Comparison of ENCODE assay signal across 13 cellular contexts in genomic region chr2:190858817-190859216, GRCh38. TPM values are rescaled to one million over a fixed set of nuclear protein-coding genes. Genes with fewer than 3 reads are reported as not detected.
DNase-seq lines count a peak whose midpoint lies in the region; ATAC-seq, FAIRE-seq and TF ChIP-seq lines count a peak whose summit lies in the region.
"Had no signal": no experiment of that assay in that cellular context is flagged by ENCODE, and none has a peak within 500 bp of the region (broad histone marks: within the 10 kb centered on the region; RNA-seq: fewer than 3 reads in every experiment).

No MANE protein-coding gene starts in this region.

- H3K79me1 ChIP-seq in IMR-90 (ENCODE audit: low read depth in 1 of 2, low read length in 2 of 2) = peaks cover 5 to 15% of the 10 kb centered on the region in 2 experiments; a peak in 2 of 4 replicates

- H3K36me3 ChIP-seq in IMR-90 (ENCODE audit: control insufficient read depth, insufficient read depth, low read length) (no peaks in the 10 kb centered on the region), endodermal cell (ENCODE audit: control insufficient read depth, insufficient read depth, low read length) (no peaks in the 10 kb centered on the region), neural progenitor cell (no peaks in the 10 kb centered on the region)

- H3K27me3 ChIP-seq in IMR-90 (ENCODE audit: control insufficient read depth, insufficient read depth, low read length) = no peaks in the 10 kb centered on the region
- no peaks in the 10 kb centered on the region for H3K27me3 ChIP-seq in endodermal cell (ENCODE audit: control insufficient read depth, insufficient read depth, low read length, poor library complexity, severe bottlenecking)
- no peaks in the 10 kb centered on the region for H3K27me3 ChIP-seq in neural progenitor cell

- no peak for TF ChIP-seq EP300 in A549 (IDR thresholded peaks at IDR 0.05)

- H3K36me3 Mint-ChIP-seq in MCF 10A (ENCODE audit: insufficient read depth, unreplicated experiment) (no peaks in the 10 kb centered on the region), endodermal cell (ENCODE audit: low read depth) (no peaks in the 10 kb centered on the region), neural progenitor cell (no peaks in the 10 kb centered on the region)

- BruUV-seq in IMR-90 (replicated peaks; lab: Mats Ljungman, UMichigan) = no TSS peak
- no TSS peak for BruUV-seq in MCF 10A (replicated peaks; lab: Mats Ljungman, UMichigan)

- in situ Hi-C loops in IMR-90 (cut with MboI; ENCODE audit: low sequenced_read_pairs) = no loop called here

- no peak overlapping the region for H3K4me3 Mint-ChIP-seq in MCF 10A (ENCODE audit: unreplicated experiment)
- no peak overlapping the region for H3K4me3 Mint-ChIP-seq in endodermal cell
- H3K4me3 Mint-ChIP-seq in neural progenitor cell = no peak overlapping the region
- H3K4me3 Mint-ChIP-seq: activated B cell treated with CpG ODN at 0.5 μM for 24 hours; activated T-cell treated with anti-CD3 and anti-CD28 coated beads, Interleukin-2, amount 50 U/mL, for 4 hours had no signal

- no peak for FAIRE-seq in A549 (lab: Jason Lieb, UNC)

- no peaks in the 10 kb centered on the region for H3K27me3 Mint-ChIP-seq in MCF 10A (ENCODE audit: insufficient read depth, unreplicated experiment)
- H3K27me3 Mint-ChIP-seq in endodermal cell (ENCODE audit: insufficient read depth) = no peaks in the 10 kb centered on the region
- H3K27me3 Mint-ChIP-seq in neural progenitor cell (ENCODE audit: insufficient read depth, low read depth) = peaks cover 6% of the 10 kb centered on the region
- H3K27me3 Mint-ChIP-seq: activated B cell treated with CpG ODN at 0.5 μM for 24 hours had no signal

- H4K91ac ChIP-seq in IMR-90 (ENCODE audit: insufficient read depth, low read depth, low read length) = peak overlapping the region; percentile 40; the same call in 1 of the 2 replicates

- TF ChIP-seq CTCF in A549 (IDR thresholded peaks at IDR 0.05) (no peak), IMR-90 (conservative IDR thresholded peaks at IDR 0.05; ENCODE audit: low read depth, low read length) (no peak), MCF 10A (IDR thresholded peaks at IDR 0.05; ENCODE audit: unreplicated experiment) (no peak), endodermal cell (conservative IDR thresholded peaks at IDR 0.05) (no peak), neural progenitor cell (IDR thresholded peaks at IDR 0.05) (no peak)

- TF ChIP-seq POLR2A in A549 (IDR thresholded peaks at IDR 0.05; ENCODE audit: low read length) (no peak), IMR-90 (IDR thresholded peaks at IDR 0.05; ENCODE audit: low read depth, low read length) (no peak)

- WGBS in A549 (ENCODE audit: missing lambda C conversion rate) = 22% methylated on average over 6 of the region's 6 CpGs
- WGBS in IMR-90 (ENCODE audit: extremely low coverage in 2 of 2, insufficient read length in 1 of 2), 2 experiments = 15% methylated on average over 3 of the region's 6 CpGs; no CpG with 5 or more reads in 1 of the 2 experiments
- WGBS in endodermal cell (ENCODE audit: insufficient coverage in 1 of 2, insufficient read length in 1 of 2), 2 experiments = 84 to 97% methylated on average over 5 to 6 of the region's 6 CpGs

- CTCF ChIA-PET in A549 (lab: Yijun Ruan, JAX) (interaction anchor here (1.3 to 3.2 kb wide), 5 partner anchors 8 to 77 kb away, joined by 3 to 13 read pairs (median 3); no protein-coding TSS in a partner anchor), IMR-90 (lab: Yijun Ruan, JAX) (interaction anchor here (0.6 to 1.5 kb wide), 3 partner anchors 8 to 195 kb away, joined by 3 to 8 read pairs (median 4); no protein-coding TSS in a partner anchor), MCF 10A (lab: Yijun Ruan, JAX) (interaction anchor here (0.6 to 2.6 kb wide), 2 partner anchors 9 to 371 kb away, joined by 3 to 14 read pairs; no protein-coding TSS in a partner anchor)

- POLR2A ChIA-PET in A549 (lab: Yijun Ruan, JAX) = interaction anchor here (0.8 to 2.9 kb wide), 7 partner anchors 9 to 183 kb away, joined by 3 to 45 read pairs (median 5); partner anchors contain the start of gene GLS
- POLR2A ChIA-PET in IMR-90 (lab: Charles Lee; ENCODE audit: unreplicated experiment) = interaction anchor here (0.6 to 1.0 kb wide), 3 partner anchors 9 to 24 kb away, joined by 3 to 5 read pairs (median 4); no protein-coding TSS in a partner anchor
- POLR2A ChIA-PET in MCF 10A (lab: Yijun Ruan, JAX) = interaction anchor here (0.6 to 1.2 kb wide), 5 partner anchors 21 to 1447 kb away, joined by 3 to 5 read pairs (median 3); no protein-coding TSS in a partner anchor

- ATAC-seq in A549 (peak in 1 of 2 experiments; percentile 53; a peak in 3 of 6 replicates), IMR-90 (ENCODE audit: low read depth) (peak; percentile 75)
- ATAC-seq: activated T-cell treated with anti-CD3 and anti-CD28 coated beads, Interleukin-2, amount 50 U/mL, for 4 hours had no signal

- intact Hi-C loops in IMR-90 (cut with micrococcal nuclease) (no loop called here), MCF 10A (cut with micrococcal nuclease) (no loop called here)

- H3K4me1 ChIP-seq in A549 = peaks cover 76% of the 10 kb centered on the region
- peaks cover 18% of the 10 kb centered on the region for H3K4me1 ChIP-seq in IMR-90 (ENCODE audit: control insufficient read depth, insufficient read depth, low read length)
- H3K4me1 ChIP-seq in endodermal cell (ENCODE audit: control insufficient read depth, insufficient read depth, low read length) = no peaks in the 10 kb centered on the region
- peaks cover 8% of the 10 kb centered on the region for H3K4me1 ChIP-seq in neural progenitor cell

- H3K27ac Mint-ChIP-seq in MCF 10A (ENCODE audit: low read depth, unreplicated experiment) = peak overlapping the region; percentile 71
- H3K27ac Mint-ChIP-seq in endodermal cell = no peak overlapping the region
- H3K27ac Mint-ChIP-seq in neural progenitor cell = no peak overlapping the region
- H3K27ac Mint-ChIP-seq: activated B cell treated with CpG ODN at 0.5 μM for 24 hours had no signal

- H4K8ac ChIP-seq in IMR-90 (ENCODE audit: low read depth in 2 of 2, low read length in 2 of 2) = peak overlapping the region in 1 of 2 experiments; percentile 75; a peak in 3 of 4 replicates

- dilution Hi-C loops in IMR-90 (cut with HindIII; ENCODE audit: low sequenced_read_pairs, unreplicated experiment) = no loop called here

- peak overlapping the region; percentile 74; the same call in 1 of the 2 replicates for H3K14ac ChIP-seq in IMR-90 (replicated peaks; ENCODE audit: low read depth, low read length)

- H3K9ac ChIP-seq in IMR-90 (ENCODE audit: low read depth, low read length) = peak overlapping the region; percentile 36; the same call in 1 of the 2 replicates
- no peak overlapping the region for H3K9ac ChIP-seq in endodermal cell (ENCODE audit: extremely low read depth, low read length, poor library complexity, severe bottlenecking)
- no peak overlapping the region for H3K9ac ChIP-seq in neural progenitor cell

- H2BK15ac ChIP-seq in IMR-90 (ENCODE audit: low read depth, low read length) = peak overlapping the region; percentile 73; the same call in 1 of the 3 replicates

- H2AFZ ChIP-seq in IMR-90 (replicated peaks; ENCODE audit: low read length, poor library complexity) (no peak overlapping the region), neural progenitor cell (replicated peaks) (no peak overlapping the region)

- H2BK5ac ChIP-seq in IMR-90 (ENCODE audit: low read depth, low read length, poor library complexity, severe bottlenecking) = peak overlapping the region; percentile 98

- peak overlapping the region; percentile 89 for H3K18ac ChIP-seq in IMR-90 (ENCODE audit: low read depth, low read length)

- H3K4me2 ChIP-seq in A549 = peak overlapping the region; percentile 75
- H3K4me2 ChIP-seq in IMR-90 (ENCODE audit: low read depth, low read length) = peak overlapping the region; percentile 80
- no peak overlapping the region for H3K4me2 ChIP-seq in neural progenitor cell

- no peaks in the 10 kb centered on the region for H3K79me2 ChIP-seq in neural progenitor cell (ENCODE audit: low read depth)

- H3K9me3 Mint-ChIP-seq in MCF 10A (ENCODE audit: unreplicated experiment) = no peaks in the 10 kb centered on the region
- peaks cover 14% of the 10 kb centered on the region for H3K9me3 Mint-ChIP-seq in endodermal cell
- no peaks in the 10 kb centered on the region for H3K9me3 Mint-ChIP-seq in neural progenitor cell

- peak overlapping the region; percentile 91 for H2BK20ac ChIP-seq in IMR-90 (ENCODE audit: low read depth, low read length)

- H3K4me3 ChIP-seq in A549 (peak overlapping the region; percentile 17; the same call in 2 of the 3 replicates), IMR-90 (ENCODE audit: insufficient read depth, low read depth, low read length) (no peak overlapping the region), endodermal cell (ENCODE audit: low read length) (no peak overlapping the region), neural progenitor cell (no peak overlapping the region)

- no peak overlapping the region for H2AK5ac ChIP-seq in IMR-90 (ENCODE audit: low read depth, low read length)

- DNase-seq in A549 (ENCODE audit: low read depth in 1 of 2, low spot score in 1 of 2) (no peak), IMR-90 (peak; percentile 90), MCF 10A (ENCODE audit: unreplicated experiment) (no peak), kidney glomerular epithelial cell (lab: John Stamatoyannopoulos, UW) (peak; percentile 68), endodermal cell (no peak), neural progenitor cell (ENCODE audit: low spot score) (no peak), globus pallidus (ENCODE audit: low spot score) (no peak)
- DNase-seq in central memory CD4-positive, alpha-beta T cell = no peak
- DNase-seq: activated B cell treated with CpG ODN at 0.5 μM for 24 hours; activated T-cell treated with anti-CD3 and anti-CD28 coated beads, Interleukin-2, amount 50 U/mL, for 4 hours; KBM-7; NCI-H345; RPMI8226 had no signal

- H3K4ac ChIP-seq in IMR-90 (ENCODE audit: low read depth, low read length) = peak overlapping the region; percentile 85; the same call in 1 of the 2 replicates

- TF ChIP-seq RAD21 in A549 (conservative IDR thresholded peaks at IDR 0.05 in 1 of 2, IDR thresholded peaks at IDR 0.05 in 1 of 2) (no peak), IMR-90 (IDR thresholded peaks at IDR 0.05; ENCODE audit: low read length) (no peak)

- no peaks in the 10 kb centered on the region for H3F3A ChIP-seq in neural progenitor cell (ENCODE audit: low read depth)

- H2AK9ac ChIP-seq in IMR-90 (replicated peaks; ENCODE audit: low read depth, low read length, poor library complexity) = no peak overlapping the region

- H4K5ac ChIP-seq in IMR-90 (ENCODE audit: low read depth, low read length) = 0 out of 2 replicates have a peak overlapping the region, but pooled peaks have one; percentile 57

- H3K4me1 Mint-ChIP-seq in MCF 10A (ENCODE audit: insufficient read depth, unreplicated experiment) = peaks cover 35% of the 10 kb centered on the region
- H3K4me1 Mint-ChIP-seq in endodermal cell = peaks cover 21% of the 10 kb centered on the region
- H3K4me1 Mint-ChIP-seq in neural progenitor cell = peaks cover 9% of the 10 kb centered on the region

- H2BK120ac ChIP-seq in IMR-90 (ENCODE audit: low read depth, low read length) = peak overlapping the region; percentile 94

- H3K9me3 ChIP-seq in A549 (no peaks in the 10 kb centered on the region), IMR-90 (ENCODE audit: control insufficient read depth, insufficient read depth, low read length) (no peaks in the 10 kb centered on the region), endodermal cell (ENCODE audit: control insufficient read depth, low read length) (no peaks in the 10 kb centered on the region), neural progenitor cell (ENCODE audit: low read depth) (no peaks in the 10 kb centered on the region)

- H3K9me1 ChIP-seq in IMR-90 (ENCODE audit: insufficient read depth, low read length) = peaks cover 5% of the 10 kb centered on the region; the same call in 1 of the 2 replicates

- peak overlapping the region; percentile 87 to 91 for H3K27ac ChIP-seq in A549
- H3K27ac ChIP-seq in IMR-90 (ENCODE audit: insufficient read depth, low read length) = peak overlapping the region; percentile 73; the same call in 1 of the 2 replicates
- no peak overlapping the region for H3K27ac ChIP-seq in endodermal cell (ENCODE audit: low read depth, low read length)
- H3K27ac ChIP-seq in neural progenitor cell = no peak overlapping the region

- H4K20me1 ChIP-seq in IMR-90 (ENCODE audit: insufficient read depth, low read length) (peaks cover 4% of the 10 kb centered on the region; the same call in 1 of the 2 replicates), neural progenitor cell (ENCODE audit: low read depth) (no peaks in the 10 kb centered on the region)

- H3K56ac ChIP-seq in IMR-90 (ENCODE audit: extremely low read depth, insufficient read depth, low read length) = peak overlapping the region; percentile 81

- H3K23ac ChIP-seq in IMR-90 (ENCODE audit: low read depth, low read length) = peak overlapping the region; percentile 81; the same call in 1 of the 2 replicates

RNA-seq across cellular contexts. Expression of gene GLS, which starts 21.8 kb away (rescaled TPM):
- polyA plus RNA-seq in A549 (2011; rRNA removed) (221 and 269 TPM in 2 replicates), A549 (2017; fragmentation: RNase III; extraction: RNeasy Plus Mini Kit Qiagen cat#74134 plus additional on column Dnase treatment) (270 to 321 TPM (median 286 TPM) in 3 replicates), IMR-90 (2012; rRNA removed) (63.2 and 87.5 TPM in 2 replicates)
- polyA plus RNA-seq in A549 (2012; cell fraction: cytosol; rRNA removed) = 27.9 and 32.7 TPM in 2 replicates
- polyA plus RNA-seq in A549 (2012; cell fraction: nucleus; rRNA removed) = 49.7 and 80.3 TPM in 2 replicates
- 194 and 213 TPM in 2 replicates for polyA minus RNA-seq in A549 (2011; rRNA and poly(A)+ RNA removed)
- total RNA-seq in IMR-90 (2012; rRNA removed) (130 and 279 TPM in 2 replicates), MCF 10A (2022) (107 and 121 TPM in 2 replicates), endodermal cell (10 to 100 TPM; 47.2 to 99.3 TPM), neural progenitor cell (ENCODE audit: low replicate concordance) (42.0 and 54.0 TPM in 2 replicates)
- polyA plus RNA-seq in IMR-90 (2012; cell fraction: cytosol; rRNA removed) = 10.3 and 16.9 TPM in 2 replicates
- polyA plus RNA-seq in IMR-90 (2012; cell fraction: nucleus; rRNA removed; ENCODE audit: low replicate concordance) = 45.0 and 212 TPM in 2 replicates
- 34.8 TPM for polyA plus RNA-seq in endodermal cell (2013, experiment 1 of 2)
- polyA plus RNA-seq in endodermal cell (2013, experiment 2 of 2) = 38.4 TPM

Comparison
In these comparisons a context has a peak if more than half of its experiments do, and no peak if none do; other contexts are left out.
1. DNase-seq: peak in IMR-90 (single experiment) and kidney glomerular epithelial cell (single experiment); none in A549 (0 of 2), MCF 10A (single experiment), central memory CD4-positive, alpha-beta T cell (single experiment), endodermal cell (single experiment), neural progenitor cell (single experiment) and globus pallidus (single experiment).
2. H3K27ac ChIP-seq: peak in A549 (2 of 2) and IMR-90 (single experiment); none in endodermal cell (single experiment) and neural progenitor cell (single experiment).